Comparison of ENCODE assay signal across 8 cellular contexts in genomic region chr10:43623351-43623750, GRCh38. TPM values are rescaled to one million over a fixed set of nuclear protein-coding genes. Genes with fewer than 3 reads are reported as not detected.
DNase-seq lines count a peak whose midpoint lies in the region; ATAC-seq and TF ChIP-seq lines count a peak whose summit lies in the region.
"Had no signal": no experiment of that assay in that cellular context is flagged by ENCODE, and none has a peak within 500 bp of the region (broad histone marks: within the 10 kb centered on the region; RNA-seq: fewer than 3 reads in every experiment).

No MANE protein-coding gene starts in this region.

- H3F3A ChIP-seq in MM.1S (ENCODE audit: insufficient read depth, low read length) = no peaks in the 10 kb centered on the region

- intact Hi-C loops in natural killer cell (cut with micrococcal nuclease) = no loop called here

- ATAC-seq in natural killer cell (peak; percentile 55 to 89 (median 64)), HG03378 (IDR thresholded peaks at IDR 0.05; ENCODE audit: unreplicated experiment) (no peak)

- H2AFZ ChIP-seq in MM.1S (ENCODE audit: low read length) = 0 out of 2 replicates have a peak overlapping the region, but pooled peaks have one; percentile 5

- H3K4me1 Mint-ChIP-seq in natural killer cell (peaks cover 13 to 23% of the 10 kb centered on the region in 2 donors), nephron progenitor cell (peaks cover under 1% of the 10 kb centered on the region)

- H3K4me3 Mint-ChIP-seq in natural killer cell (peak overlapping the region; percentile 85), nephron progenitor cell (no peak overlapping the region)

- no peaks in the 10 kb centered on the region for H3K9me2 ChIP-seq in MM.1S (replicated peaks; ENCODE audit: insufficient read depth, low read length)

- H3K4me3 ChIP-seq in MM.1S (ENCODE audit: low read length) = no peak overlapping the region

- no peaks in the 10 kb centered on the region for H3K79me2 ChIP-seq in MM.1S (ENCODE audit: low read length)

- no peaks in the 10 kb centered on the region for H4K20me1 ChIP-seq in MM.1S (ENCODE audit: insufficient read depth, low read length)

- H3K36me3 Mint-ChIP-seq in natural killer cell = peaks cover 8% of the 10 kb centered on the region
- peaks cover 12% of the 10 kb centered on the region for H3K36me3 Mint-ChIP-seq in nephron progenitor cell (ENCODE audit: low read depth)

- no peaks in the 10 kb centered on the region for H3K27me3 ChIP-seq in MM.1S (replicated peaks; ENCODE audit: insufficient read depth, low read length)

- H3K27ac ChIP-seq in MM.1S (ENCODE audit: low read length) = no peak overlapping the region

- DNase-seq in EH (ENCODE audit: low read depth) = peak; percentile 39
- peak; percentile 45 for DNase-seq in MM.1S
- peak; percentile 50 for DNase-seq in astrocyte of the hippocampus (ENCODE audit: low read depth, low spot score)
- DNase-seq in natural killer cell = no peak
- no peak for DNase-seq in nephron progenitor cell
- DNase-seq in HK-2 (ENCODE audit: unreplicated experiment) = no peak
- DNase-seq: stimulated activated CD4-positive, alpha-beta T cell treated with anti-CD3 and anti-CD28 coated beads, Interleukin-4, amount 100 ng/mL, for 4 hours had no signal

- peaks cover 0 to 2% of the 10 kb centered on the region in 2 donors for H3K9me3 Mint-ChIP-seq in natural killer cell
- peaks cover 48% of the 10 kb centered on the region for H3K9me3 Mint-ChIP-seq in nephron progenitor cell

- no peaks in the 10 kb centered on the region for H3K27me3 Mint-ChIP-seq in natural killer cell (ENCODE audit: low read depth in 2 of 2)
- peaks cover 11% of the 10 kb centered on the region for H3K27me3 Mint-ChIP-seq in nephron progenitor cell (ENCODE audit: low read depth, poor library complexity)

- H3K27ac Mint-ChIP-seq in natural killer cell (peak overlapping the region; percentile 82 to 83), nephron progenitor cell (no peak overlapping the region)

- no peaks in the 10 kb centered on the region for H3K9me3 ChIP-seq in MM.1S (replicated peaks; ENCODE audit: insufficient read depth, low read length)

- no peak for TF ChIP-seq CTCF in MM.1S (IDR thresholded peaks at IDR 0.05; ENCODE audit: low read length)
- no peak for TF ChIP-seq CTCF in natural killer cell (IDR thresholded peaks at IDR 0.05)
- no peak for TF ChIP-seq CTCF in nephron progenitor cell (IDR thresholded peaks at IDR 0.05)

- peak overlapping the region; percentile 22; the same call in 1 of the 2 replicates for H3K4me2 ChIP-seq in MM.1S (ENCODE audit: low read depth, low read length)

- H3K36me3 ChIP-seq in MM.1S (replicated peaks; ENCODE audit: insufficient read depth, low read length) = no peaks in the 10 kb centered on the region

- no peak overlapping the region for H3K9ac ChIP-seq in MM.1S (ENCODE audit: low read length)

- H3K4me1 ChIP-seq in MM.1S (ENCODE audit: low read length) = no peaks in the 10 kb centered on the region

RNA-seq across cellular contexts. Expression of gene ZNF485, which starts 17.1 kb away (rescaled TPM):
- total RNA-seq in natural killer cell = 1 to 10 TPM; 1.1 to 2.8 (median 1.4) TPM

RNA-seq across cellular contexts. Expression of gene ZNF32, which starts 25.3 kb away (rescaled TPM):
- 10 to 100 TPM; 19.1 to 28.9 (median 26.2) TPM for total RNA-seq in natural killer cell

RNA-seq across cellular contexts. Expression of gene ZNF239, which starts 48.9 kb away (rescaled TPM):
- total RNA-seq in natural killer cell = 1 to 10 TPM in 1 of 3 donors, under 1 TPM in 2; 0.85 to 1.4 (median 0.94) TPM

Comparison
In these comparisons a context has a peak if more than half of its experiments do, and no peak if none do; other contexts are left out.
1. DNase-seq: peak in EH (single experiment), MM.1S (single experiment) and astrocyte of the hippocampus (single experiment); none in natural killer cell (single experiment), nephron progenitor cell (single experiment) and HK-2 (single experiment).